In genomic region chr13:39048806-39049205, GRCh38 we compare ENCODE assay signal across 1 cellular context.
TF ChIP-seq lines count a peak whose summit lies in the region.

No MANE protein-coding gene starts in this region.

TF ChIP-seq in WTC11, 78 proteins besides CTCF, POLR2A, EP300 and RAD21:
- TF ChIP-seq HMGA2 (CRISPR knock-in tag; IDR thresholded peaks at IDR 0.05) (no peak), SP1 (CRISPR knock-in tag; conservative IDR thresholded peaks at IDR 0.05) (no peak), ZNF423 (CRISPR knock-in tag; IDR thresholded peaks at IDR 0.05) (no peak), NR2C2 (CRISPR knock-in tag; IDR thresholded peaks at IDR 0.05) (no peak), ARID4B (CRISPR knock-in tag; IDR thresholded peaks at IDR 0.05; ENCODE audit: borderline replicate concordance) (no peak), ZNF317 (CRISPR knock-in tag; IDR thresholded peaks at IDR 0.05; ENCODE audit: borderline replicate concordance, low read depth) (no peak)
- TF ChIP-seq, protein P1, sequence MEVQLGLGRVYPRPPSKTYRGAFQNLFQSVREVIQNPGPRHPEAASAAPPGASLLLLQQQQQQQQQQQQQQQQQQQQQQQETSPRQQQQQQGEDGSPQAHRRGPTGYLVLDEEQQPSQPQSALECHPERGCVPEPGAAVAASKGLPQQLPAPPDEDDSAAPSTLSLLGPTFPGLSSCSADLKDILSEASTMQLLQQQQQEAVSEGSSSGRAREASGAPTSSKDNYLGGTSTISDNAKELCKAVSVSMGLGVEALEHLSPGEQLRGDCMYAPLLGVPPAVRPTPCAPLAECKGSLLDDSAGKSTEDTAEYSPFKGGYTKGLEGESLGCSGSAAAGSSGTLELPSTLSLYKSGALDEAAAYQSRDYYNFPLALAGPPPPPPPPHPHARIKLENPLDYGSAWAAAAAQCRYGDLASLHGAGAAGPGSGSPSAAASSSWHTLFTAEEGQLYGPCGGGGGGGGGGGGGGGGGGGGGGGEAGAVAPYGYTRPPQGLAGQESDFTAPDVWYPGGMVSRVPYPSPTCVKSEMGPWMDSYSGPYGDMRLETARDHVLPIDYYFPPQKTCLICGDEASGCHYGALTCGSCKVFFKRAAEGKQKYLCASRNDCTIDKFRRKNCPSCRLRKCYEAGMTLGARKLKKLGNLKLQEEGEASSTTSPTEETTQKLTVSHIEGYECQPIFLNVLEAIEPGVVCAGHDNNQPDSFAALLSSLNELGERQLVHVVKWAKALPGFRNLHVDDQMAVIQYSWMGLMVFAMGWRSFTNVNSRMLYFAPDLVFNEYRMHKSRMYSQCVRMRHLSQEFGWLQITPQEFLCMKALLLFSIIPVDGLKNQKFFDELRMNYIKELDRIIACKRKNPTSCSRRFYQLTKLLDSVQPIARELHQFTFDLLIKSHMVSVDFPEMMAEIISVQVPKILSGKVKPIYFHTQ (CRISPR knock-in tag; IDR thresholded peaks at IDR 0.05), result no peak
